In genomic region chr1:55064861-55065263, GRCh38 we compare ENCODE assay signal across 12 cellular contexts. TPM values are rescaled to one million over a fixed set of nuclear protein-coding genes. Genes with fewer than 3 reads are reported as not detected.
DNase-seq lines count a peak whose midpoint lies in the region; ATAC-seq, FAIRE-seq and TF ChIP-seq lines count a peak whose summit lies in the region.
"Had no signal": no experiment of that assay in that cellular context is flagged by ENCODE, and none has a peak within 500 bp of the region (broad histone marks: within the 10 kb centered on the region; RNA-seq: fewer than 3 reads in every experiment).

No MANE protein-coding gene starts in this region.

- ATAC-seq in Panc1 (0 out of 2 replicates have a peak, but pooled peaks have one; percentile 11), gastroesophageal sphincter (peak; percentile 75), gastrocnemius medialis (peak; percentile 37 to 43), HG02970 (IDR thresholded peaks at IDR 0.05; ENCODE audit: low FRiP score, unreplicated experiment) (no peak)

- H3K4me1 ChIP-seq in Panc1 (ENCODE audit: control insufficient read depth, insufficient read depth, low read length) = peaks cover 14% of the 10 kb centered on the region
- peaks cover 0 to 67% (median 22%) of the 10 kb centered on the region in 3 donors for H3K4me1 ChIP-seq in gastroesophageal sphincter
- H3K4me1 ChIP-seq in gastrocnemius medialis = peaks cover 36 to 43% of the 10 kb centered on the region in 2 donors
- H3K4me1 ChIP-seq in mesendoderm (ENCODE audit: control insufficient read depth, low read depth, low read length) = no peaks in the 10 kb centered on the region

- no peak overlapping the region for H3K56ac ChIP-seq in mesendoderm (ENCODE audit: low read length)

- H3K9me3 ChIP-seq in Panc1 (ENCODE audit: control insufficient read depth, insufficient read depth, low read depth, low read length) (no peaks in the 10 kb centered on the region), gastroesophageal sphincter (no peaks in the 10 kb centered on the region), gastrocnemius medialis (no peaks in the 10 kb centered on the region)
- H3K9me3 ChIP-seq: ovary had no signal

- FAIRE-seq in HTR-8/SVneo (lab: Jason Lieb, UNC) = no peak
- FAIRE-seq: TTC549 had no signal

- TF ChIP-seq POLR2A in gastroesophageal sphincter (IDR thresholded peaks at IDR 0.05) (no peak), gastrocnemius medialis (IDR thresholded peaks at IDR 0.05) (no peak)

- no peaks in the 10 kb centered on the region for H3K79me2 ChIP-seq in mesendoderm (ENCODE audit: control insufficient read depth, insufficient read depth, low read length)

- H3K27ac ChIP-seq in Panc1 (ENCODE audit: low read length) (no peak overlapping the region), gastroesophageal sphincter (peak overlapping the region; percentile 40 to 78 (median 67)), gastrocnemius medialis (peak overlapping the region in 2 of 4 donors; percentile 32 to 35), mesendoderm (ENCODE audit: low read depth, low read length) (no peak overlapping the region)
- H3K27ac ChIP-seq: ovary had no signal

- 7% methylated on average over 2 of the region's 2 CpGs; no CpG with 5 or more reads in 1 of the 2 donors for WGBS in gastroesophageal sphincter (ENCODE audit: low coverage in 1 of 2), 2 donors
- WGBS in mesendoderm (ENCODE audit: extremely low coverage, insufficient coverage, low lambda C conversion rate) = no CpG with 5 or more reads among the region's 2 CpGs

- H4K8ac ChIP-seq in mesendoderm (ENCODE audit: low read depth, low read length) = no peak overlapping the region

- H3K4me2 ChIP-seq in mesendoderm (ENCODE audit: low read length) = no peak overlapping the region

- no TSS peak for BruUV-seq in Panc1 (replicated peaks; lab: Mats Ljungman, UMichigan)

- no peak overlapping the region for H3K23ac ChIP-seq in mesendoderm (ENCODE audit: low read length)

- peak; percentile 28 for DNase-seq in HTR-8/SVneo (ENCODE audit: insufficient read length, low spot score)
- DNase-seq in Panc1 (ENCODE audit: low read depth, low spot score) = peak; percentile 22
- DNase-seq in gastrocnemius medialis = peak in 1 of 2 donors; percentile 74
- no peak for DNase-seq in central memory CD4-positive, alpha-beta T cell
- DNase-seq in mesendoderm = no peak
- DNase-seq in stimulated activated CD4-positive, alpha-beta T cell treated with anti-CD3 and anti-CD28 coated beads, Interleukin-1b, Interleukin-23, amount 100 ng/mL, for 48 hours = no peak
- DNase-seq: activated naive CD8-positive, alpha-beta T cell treated with anti-CD3 and anti-CD28 coated beads, Interleukin-2, amount 10 ng/mL, durations not matched to agents 7 days and 5 days; NCI-H2107 had no signal

- intact Hi-C loops in Panc1 (cut with micrococcal nuclease; ENCODE audit: unreplicated experiment) (no loop called here), gastrocnemius medialis (cut with DNase I; ENCODE audit: low total_unique reads) (no loop called here)

- H2BK5ac ChIP-seq in mesendoderm (ENCODE audit: low read length) = no peak overlapping the region

- POLR2A ChIA-PET in Panc1 (lab: Charles Lee) = no interaction called here

- no peak overlapping the region for H2BK120ac ChIP-seq in mesendoderm (ENCODE audit: low read depth, low read length)

- TF ChIP-seq CTCF in Panc1 (IDR thresholded peaks at IDR 0.05) (no peak), gastroesophageal sphincter (IDR thresholded peaks at IDR 0.05) (no peak), gastrocnemius medialis (IDR thresholded peaks at IDR 0.05 in 4 of 5, conservative IDR thresholded peaks at IDR 0.05 in 1 of 5) (no peak)

- in situ Hi-C loops in Panc1 (cut with HindIII; ENCODE audit: low pct_unique_long_range_greater_than_20kb, low sequenced_read_pairs) (no loop called here), gastrocnemius medialis (cut with MboI; ENCODE audit: low sequenced_read_pairs in 4 of 4) (no loop called here)

- H3K4me3 ChIP-seq in Panc1 (ENCODE audit: low read depth in 2 of 2, low read length in 2 of 2) = no peak overlapping the region
- no peak overlapping the region for H3K4me3 ChIP-seq in gastroesophageal sphincter
- H3K4me3 ChIP-seq in gastrocnemius medialis = no peak overlapping the region
- H3K4me3 ChIP-seq in mesendoderm (ENCODE audit: low read length) = no peak overlapping the region
- H3K4me3 ChIP-seq: ovary had no signal

- no peak overlapping the region for H3K4ac ChIP-seq in mesendoderm (ENCODE audit: low read depth, low read length)

- TF ChIP-seq EP300 in gastroesophageal sphincter (IDR thresholded peaks at IDR 0.05) = no peak

- no peak overlapping the region for H4K5ac ChIP-seq in mesendoderm (ENCODE audit: low read length)

- no peak overlapping the region for H3K18ac ChIP-seq in mesendoderm (ENCODE audit: low read length)

- H3K27me3 ChIP-seq in Panc1 (ENCODE audit: control insufficient read depth, insufficient read depth, low read length) = no peaks in the 10 kb centered on the region
- H3K27me3 ChIP-seq in gastroesophageal sphincter = no peaks in the 10 kb centered on the region
- no peaks in the 10 kb centered on the region for H3K27me3 ChIP-seq in gastrocnemius medialis
- no peaks in the 10 kb centered on the region for H3K27me3 ChIP-seq in mesendoderm (ENCODE audit: insufficient read depth, low read length, poor library complexity)
- H3K27me3 ChIP-seq: ovary had no signal

- H3K36me3 ChIP-seq in Panc1 (ENCODE audit: control insufficient read depth, insufficient read depth, low read length) (peaks cover 14% of the 10 kb centered on the region), gastroesophageal sphincter (peaks cover 0 to 37% of the 10 kb centered on the region in 2 donors), gastrocnemius medialis (peaks cover 0 to 16% of the 10 kb centered on the region in 2 donors), mesendoderm (ENCODE audit: control insufficient read depth, insufficient read depth, low read length) (peaks cover 14% of the 10 kb centered on the region)
- H3K36me3 ChIP-seq: ovary had no signal

- no peak overlapping the region for H2BK15ac ChIP-seq in mesendoderm (replicated peaks; ENCODE audit: low read depth)

- CTCF ChIA-PET in Panc1 (lab: Charles Lee) = no interaction called here

- no peak overlapping the region for H3K9ac ChIP-seq in mesendoderm (ENCODE audit: low read length)

- no peak overlapping the region for H2AK5ac ChIP-seq in mesendoderm (ENCODE audit: low read length)

- no peaks in the 10 kb centered on the region for H3K79me1 ChIP-seq in mesendoderm (ENCODE audit: low read length)

RNA-seq across cellular contexts. Expression of gene PCSK9, which starts 25.5 kb away (rescaled TPM):
- total RNA-seq in Panc1 (2021; ENCODE audit: unreplicated experiment) (0.26 TPM), gastroesophageal sphincter (under 1 TPM in 3 of 4 donors, not detected in 1; 0.13 to 0.64 (median 0.23) TPM), gastrocnemius medialis (under 1 TPM in 1 of 4 donors, not detected in 3; 0.07 TPM)
- polyA plus RNA-seq in Panc1 (2012; ENCODE audit: insufficient read length) = 0.08 TPM
- 31.2 TPM for polyA plus RNA-seq in mesendoderm (2013, experiment 1 of 2)
- polyA plus RNA-seq in mesendoderm (2013, experiment 2 of 2) = 32.2 TPM
- total RNA-seq: activated naive CD8-positive, alpha-beta T cell treated with anti-CD3 and anti-CD28 coated beads, Interleukin-2, amount 10 ng/mL, durations not matched to agents 7 days and 5 days had no signal

Comparison
In these comparisons a context has a peak if more than half of its experiments do, and no peak if none do; other contexts are left out.
1. DNase-seq: peak in HTR-8/SVneo (single experiment) and Panc1 (single experiment); none in central memory CD4-positive, alpha-beta T cell (single experiment), mesendoderm (single experiment) and stimulated activated CD4-positive, alpha-beta T cell treated with anti-CD3 and anti-CD28 coated beads, Interleukin-1b, Interleukin-23, amount 100 ng/mL, for 48 hours (single experiment).
2. H3K27ac ChIP-seq: peak in gastroesophageal sphincter (4 of 4); none in Panc1 (single experiment) and mesendoderm (single experiment).